ENCODE assay signal across 15 cellular contexts in genomic region chr17:7441202-7441705, GRCh38. TPM values are rescaled to one million over a fixed set of nuclear protein-coding genes. Genes with fewer than 3 reads are reported as not detected.
DNase-seq lines count a peak whose midpoint lies in the region; ATAC-seq, FAIRE-seq and TF ChIP-seq lines count a peak whose summit lies in the region.
"Had no signal": no experiment of that assay in that cellular context is flagged by ENCODE, and none has a peak within 500 bp of the region (broad histone marks: within the 10 kb centered on the region; RNA-seq: fewer than 3 reads in every experiment).

No MANE protein-coding gene starts in this region.

- H3K4me3 ChIP-seq in BE2C (ENCODE audit: low read depth, low read length) (peak overlapping the region; percentile 67), PC-3 (ENCODE audit: low read length) (no peak overlapping the region), mesenchymal stem cell (ENCODE audit: insufficient read depth in 1 of 2, low read depth in 1 of 2, low read length in 2 of 2) (no peak overlapping the region), kidney (ENCODE audit: low read length in 2 of 2) (no peak overlapping the region), Karpas-422 (ENCODE audit: low read length) (no peak overlapping the region)

- H3K36me3 ChIP-seq in BE2C (no peaks in the 10 kb centered on the region), PC-3 (ENCODE audit: low read depth, low read length) (no peaks in the 10 kb centered on the region), mesenchymal stem cell (ENCODE audit: control insufficient read depth in 1 of 2, insufficient read depth in 2 of 2, low read depth in 1 of 2, low read length in 2 of 2) (no peaks in the 10 kb centered on the region), kidney (ENCODE audit: control insufficient read depth in 1 of 2, insufficient read depth in 2 of 2, low read length in 2 of 2) (no peaks in the 10 kb centered on the region), Karpas-422 (ENCODE audit: insufficient read depth, low read length) (no peaks in the 10 kb centered on the region)
- H3K36me3 ChIP-seq: esophagus squamous epithelium, Peyer's patch, stomach had no signal

- H2BK5ac ChIP-seq in mesenchymal stem cell (ENCODE audit: low read depth, low read length, poor library complexity, severe bottlenecking): no peak overlapping the region

- CTCF ChIA-PET in PC-3 (lab: Charles Lee): no interaction called here

- no TSS peak for BruUV-seq in PC-3 (replicated peaks; lab: Mats Ljungman, UMichigan)

- H3K27ac ChIP-seq in PC-3 (ENCODE audit: low read length) (no peak overlapping the region), mesenchymal stem cell (ENCODE audit: low read length, poor library complexity, severe bottlenecking) (no peak overlapping the region), kidney (ENCODE audit: low read depth in 2 of 2, low read length in 2 of 2) (no peak overlapping the region), Karpas-422 (ENCODE audit: low read length) (no peak overlapping the region)
- H3K27ac ChIP-seq: esophagus squamous epithelium, stomach had no signal

- ATAC-seq in PC-3: no peak

- H3K9me3 ChIP-seq in BE2C (no peaks in the 10 kb centered on the region), PC-3 (ENCODE audit: low read length) (no peaks in the 10 kb centered on the region), mesenchymal stem cell (ENCODE audit: control insufficient read depth, low read length) (no peaks in the 10 kb centered on the region), kidney (ENCODE audit: control insufficient read depth in 1 of 2, low read length in 2 of 2) (no peaks in the 10 kb centered on the region), Karpas-422 (ENCODE audit: low read length) (no peaks in the 10 kb centered on the region)
- H3K9me3 ChIP-seq: esophagus squamous epithelium, Peyer's patch, stomach had no signal

- H2AFZ ChIP-seq in PC-3 (ENCODE audit: low read length) (no peak overlapping the region), mesenchymal stem cell (ENCODE audit: low read depth, low read length) (no peak overlapping the region), Karpas-422 (ENCODE audit: low read length) (no peak overlapping the region)

- no peak overlapping the region for H4K8ac ChIP-seq in mesenchymal stem cell (ENCODE audit: low read length)

- H3K79me2 ChIP-seq in PC-3 (ENCODE audit: low read length) (0 out of 2 replicates have a peak, but pooled peaks cover 5% of the 10 kb centered on the region), Karpas-422 (ENCODE audit: low read length) (0 out of 2 replicates have a peak, but pooled peaks cover 2% of the 10 kb centered on the region)

- H3K14ac ChIP-seq in mesenchymal stem cell (ENCODE audit: low read length in 2 of 2): no peak overlapping the region

- no peak overlapping the region for H3K18ac ChIP-seq in mesenchymal stem cell (ENCODE audit: low read depth in 1 of 2, low read length in 2 of 2)

- H3K4me1 ChIP-seq in BE2C: no peaks in the 10 kb centered on the region
- H3K4me1 ChIP-seq in PC-3 (ENCODE audit: insufficient read depth, low read length): peaks cover 3% of the 10 kb centered on the region; the same call in 1 of the 2 replicates
- peaks cover 54% of the 10 kb centered on the region for H3K4me1 ChIP-seq in mesenchymal stem cell (ENCODE audit: control insufficient read depth, insufficient read depth, low read depth, low read length)
- H3K4me1 ChIP-seq in kidney (ENCODE audit: control insufficient read depth in 1 of 2, insufficient read depth in 1 of 2, low read depth in 1 of 2, low read length in 2 of 2): peaks cover 7 to 20% of the 10 kb centered on the region in 2 donors
- H3K4me1 ChIP-seq in Karpas-422 (ENCODE audit: low read length): peaks cover 32% of the 10 kb centered on the region

- H3K9ac ChIP-seq in PC-3 (ENCODE audit: low read length) (no peak overlapping the region), mesenchymal stem cell (ENCODE audit: low read length) (no peak overlapping the region), kidney (ENCODE audit: low read length in 2 of 2) (no peak overlapping the region), Karpas-422 (ENCODE audit: low read length) (no peak overlapping the region)

- H2BK120ac ChIP-seq in mesenchymal stem cell (ENCODE audit: low read depth, low read length): no peak overlapping the region

- no peak for DNase-seq in BE2C
- no peak for DNase-seq in PC-3
- no peak for DNase-seq in mesenchymal stem cell
- DNase-seq in GDM1 (lab: John Stamatoyannopoulos, UW): no peak
- DNase-seq in kidney: no peak
- DNase-seq in Karpas-422: no peak
- DNase-seq: CD4-positive, CD25-positive, alpha-beta regulatory T cell; cerebellar nuclear complex; esophagus squamous epithelium; Kasumi-1; occipital lobe; Peyer's patch; stimulated activated CD4-positive, alpha-beta T cell treated with anti-CD3 and anti-CD28 coated beads, Interleukin-2, amount 100 ng/mL, for 48 hours; stomach had no signal

- no peak overlapping the region for H3K4ac ChIP-seq in mesenchymal stem cell (ENCODE audit: low read depth in 1 of 2, low read length in 2 of 2)

- no peaks in the 10 kb centered on the region for H4K20me1 ChIP-seq in PC-3 (ENCODE audit: low read length)
- H4K20me1 ChIP-seq in Karpas-422 (ENCODE audit: insufficient read depth, low read depth, low read length): peaks cover 9% of the 10 kb centered on the region; the same call in 1 of the 2 replicates

- peak overlapping the region; percentile 73 for H2AK5ac ChIP-seq in mesenchymal stem cell (ENCODE audit: low read length, severe bottlenecking)

- H3K27me3 ChIP-seq in BE2C (peaks cover 9% of the 10 kb centered on the region), PC-3 (ENCODE audit: low read length) (no peaks in the 10 kb centered on the region), mesenchymal stem cell (ENCODE audit: control insufficient read depth in 1 of 2, insufficient read depth in 1 of 2, low read length in 2 of 2) (peaks cover 44 to 60% of the 10 kb centered on the region in 2 experiments), Karpas-422 (ENCODE audit: low read length) (no peaks in the 10 kb centered on the region)

- TF ChIP-seq CTCF in BE2C (IDR thresholded peaks at IDR 0.05; ENCODE audit: low read depth, low read length): no peak
- no peak for TF ChIP-seq CTCF in PC-3 (conservative IDR thresholded peaks at IDR 0.05; ENCODE audit: low read depth, low read length)
- no peak for TF ChIP-seq CTCF in kidney (IDR thresholded peaks at IDR 0.05; ENCODE audit: borderline replicate concordance, extremely low read depth, insufficient read depth)

- POLR2A ChIA-PET in PC-3 (lab: Charles Lee; ENCODE audit: unreplicated experiment): interaction anchor here (0.7 kb wide), 1 partner anchor 248 kb away, joined by 5 read pairs; no protein-coding TSS in a partner anchor

- H2BK15ac ChIP-seq in mesenchymal stem cell (ENCODE audit: low read depth, poor library complexity, severe bottlenecking): no peak overlapping the region

- FAIRE-seq in kidney (lab: Jason Lieb, UNC): no peak

- intact Hi-C loops in PC-3 (cut with micrococcal nuclease): no loop called here
- intact Hi-C loops in kidney (cut with DNase I): no loop called here

- H3K4me2 ChIP-seq in PC-3 (ENCODE audit: low read length) (peak overlapping the region; percentile 98), mesenchymal stem cell (ENCODE audit: low read length, poor library complexity, severe bottlenecking) (no peak overlapping the region), Karpas-422 (ENCODE audit: low read depth, low read length, poor library complexity, severe bottlenecking) (no peak overlapping the region)

- H3K79me1 ChIP-seq in mesenchymal stem cell (replicated peaks; ENCODE audit: low read length, poor library complexity, severe bottlenecking): peaks cover 9% of the 10 kb centered on the region

- H3K23ac ChIP-seq in mesenchymal stem cell (ENCODE audit: low read length in 2 of 2): no peak overlapping the region

- H3K9me2 ChIP-seq in PC-3 (replicated peaks; ENCODE audit: low read length): no peaks in the 10 kb centered on the region
- no peaks in the 10 kb centered on the region for H3K9me2 ChIP-seq in Karpas-422 (replicated peaks; ENCODE audit: insufficient read depth, low read length)

- no peaks in the 10 kb centered on the region for H3F3A ChIP-seq in PC-3 (ENCODE audit: low read length, unreplicated experiment)

- WGBS in mesenchymal stem cell: 30% methylated on average over 2 of the region's 8 CpGs

- H2BK12ac ChIP-seq in mesenchymal stem cell (ENCODE audit: low read length in 2 of 2): no peak overlapping the region

- no peak overlapping the region for H4K91ac ChIP-seq in mesenchymal stem cell (ENCODE audit: low read length)

RNA-seq across cellular contexts. Expression of gene FGF11, which starts 1.9 kb away (rescaled TPM):
- 7.1 TPM for polyA plus RNA-seq in BE2C (2012; ENCODE audit: insufficient read depth, insufficient read length, low read depth)
- 0.69 and 1.0 TPM in 2 replicates for total RNA-seq in PC-3 (2014; rRNA removed)
- 0.70 TPM for polyA plus RNA-seq in mesenchymal stem cell (2013, experiment 1 of 2)
- polyA plus RNA-seq in mesenchymal stem cell (2013, experiment 2 of 2): 0.82 TPM
- 1.4 TPM for total RNA-seq in kidney
- polyA plus RNA-seq in kidney (ENCODE audit: insufficient read depth, low read depth, low replicate concordance): 7.7 TPM
- 0.32 and 0.67 TPM in 2 replicates for total RNA-seq in Karpas-422 (2014; rRNA removed; shearing (Covaris generic); ENCODE audit: low replicate concordance)

RNA-seq across cellular contexts. Expression of gene CHRNB1, which starts 3.6 kb away (rescaled TPM):
- polyA plus RNA-seq in BE2C (2012; ENCODE audit: insufficient read depth, insufficient read length, low read depth): 4.6 TPM
- total RNA-seq in PC-3 (2014; rRNA removed) (2.1 and 2.9 TPM in 2 replicates), kidney (11.9 TPM)
- polyA plus RNA-seq in mesenchymal stem cell (2013, experiment 1 of 2): 7.3 TPM
- polyA plus RNA-seq in mesenchymal stem cell (2013, experiment 2 of 2): 7.0 TPM
- 19.3 TPM for polyA plus RNA-seq in kidney (ENCODE audit: insufficient read depth, low read depth, low replicate concordance)
- 3.6 and 6.6 TPM in 2 replicates for total RNA-seq in Karpas-422 (2014; rRNA removed; shearing (Covaris generic); ENCODE audit: low replicate concordance)

RNA-seq across cellular contexts. Expression of gene TMEM102, which starts 6.0 kb away (rescaled TPM):
- polyA plus RNA-seq in BE2C (2012; ENCODE audit: insufficient read depth, insufficient read length, low read depth): 1.1 TPM
- total RNA-seq in PC-3 (2014; rRNA removed): 14.0 and 17.9 TPM in 2 replicates
- 2.9 TPM for polyA plus RNA-seq in mesenchymal stem cell (2013, experiment 1 of 2)
- 2.8 TPM for polyA plus RNA-seq in mesenchymal stem cell (2013, experiment 2 of 2)
- 10.0 TPM for total RNA-seq in kidney
- 10.0 TPM for polyA plus RNA-seq in kidney (ENCODE audit: insufficient read depth, low read depth, low replicate concordance)
- total RNA-seq in Karpas-422 (2014; rRNA removed; shearing (Covaris generic); ENCODE audit: low replicate concordance): 3.0 and 9.9 TPM in 2 replicates

RNA-seq across cellular contexts. Expression of gene SPEM3, which starts 12.6 kb away (rescaled TPM):
- polyA plus RNA-seq in BE2C (2012; ENCODE audit: insufficient read depth, insufficient read length, low read depth): not detected
- total RNA-seq in PC-3 (2014; rRNA removed) (not detected in 2 replicates), kidney (not detected)
- polyA plus RNA-seq in mesenchymal stem cell (2013, experiment 1 of 2): not detected
- not detected for polyA plus RNA-seq in mesenchymal stem cell (2013, experiment 2 of 2)
- polyA plus RNA-seq in kidney (ENCODE audit: insufficient read depth, low read depth, low replicate concordance): not detected
- total RNA-seq in Karpas-422 (2014; rRNA removed; shearing (Covaris generic); ENCODE audit: low replicate concordance): not detected in 2 replicates
- total RNA-seq: CD4-positive, CD25-positive, alpha-beta regulatory T cell; esophagus squamous epithelium; occipital lobe; Peyer's patch; stomach had no signal
- polyA plus RNA-seq: CD4-positive, CD25-positive, alpha-beta regulatory T cell; keratinocyte; stomach had no signal

RNA-seq across cellular contexts. Expression of gene SPEM2, which starts 15.8 kb away (rescaled TPM):
- not detected for polyA plus RNA-seq in BE2C (2012; ENCODE audit: insufficient read depth, insufficient read length, low read depth)
- total RNA-seq in PC-3 (2014; rRNA removed): not detected in 2 replicates
- not detected for polyA plus RNA-seq in mesenchymal stem cell (2013, experiment 1 of 2)
- not detected for polyA plus RNA-seq in mesenchymal stem cell (2013, experiment 2 of 2)
- not detected for total RNA-seq in kidney
- polyA plus RNA-seq in kidney (ENCODE audit: insufficient read depth, low read depth, low replicate concordance): not detected
- total RNA-seq in Karpas-422 (2014; rRNA removed; shearing (Covaris generic); ENCODE audit: low replicate concordance): not detected in 2 replicates
- total RNA-seq: CD4-positive, CD25-positive, alpha-beta regulatory T cell; esophagus squamous epithelium; occipital lobe; Peyer's patch; stomach had no signal
- polyA plus RNA-seq: CD4-positive, CD25-positive, alpha-beta regulatory T cell; keratinocyte; stomach had no signal
